Comparison of ENCODE assay signal across 14 cellular contexts in genomic region chr3:133938770-133939495, GRCh38. TPM values are rescaled to one million over a fixed set of nuclear protein-coding genes. Genes with fewer than 3 reads are reported as not detected.
DNase-seq lines count a peak whose midpoint lies in the region; ATAC-seq and TF ChIP-seq lines count a peak whose summit lies in the region.
"Had no signal": no experiment of that assay in that cellular context is flagged by ENCODE, and none has a peak within 500 bp of the region (broad histone marks: within the 10 kb centered on the region; RNA-seq: fewer than 3 reads in every experiment).

No MANE protein-coding gene starts in this region.

- no peaks in the 10 kb centered on the region for H3K36me3 ChIP-seq in WERI-Rb-1
- H3K36me3 ChIP-seq in H7 (replicated peaks; ENCODE audit: control insufficient read depth, insufficient read depth, low read length), result no peaks in the 10 kb centered on the region
- H3K36me3 ChIP-seq: SJSA1 had no signal

- no peaks in the 10 kb centered on the region for H3K27me3 ChIP-seq in WERI-Rb-1 (ENCODE audit: insufficient read depth, low read depth, severe bottlenecking)
- H3K27me3 ChIP-seq in foreskin keratinocyte, result peaks cover 95% of the 10 kb centered on the region
- no peaks in the 10 kb centered on the region for H3K27me3 ChIP-seq in H7 (ENCODE audit: control insufficient read depth, insufficient read depth, low read length)
- H3K27me3 ChIP-seq: SJSA1 had no signal

- DNase-seq in activated CD8-positive, alpha-beta memory T cell treated with anti-CD3 and anti-CD28 coated beads, Interleukin-2, amount 50 U/mL, for 48 hours, result peak; percentile 30
- DNase-seq in activated CD8-positive, alpha-beta memory T cell treated with anti-CD3 and anti-CD28 coated beads, Interleukin-2, amount 50 U/mL, for 4 hours, result no peak
- no peak for DNase-seq in WERI-Rb-1
- DNase-seq in foreskin keratinocyte, result peak in 1 of 2 donors; percentile 50
- DNase-seq in NCI-H1930 (lab: John Stamatoyannopoulos, UW), result no peak
- no peak for DNase-seq in SKM-1 (lab: John Stamatoyannopoulos, UW; ENCODE audit: unreplicated experiment)
- DNase-seq in H7, result no peak
- DNase-seq: activated CD4-positive, alpha-beta T cell treated with anti-CD3 and anti-CD28 coated beads for 4 hours; activated naive CD4-positive, alpha-beta T cell; effector CD8-positive, alpha-beta T cell; NCI-H446 treated with DMSO at 0.1 percent for 48 hours; stimulated activated CD4-positive, alpha-beta T cell treated with anti-CD3 and anti-CD28 coated beads, Interleukin-12 subunit alpha, Interleukin-12 subunit beta, amount 100 ng/mL, for 4 hours had no signal

- ATAC-seq in foreskin keratinocyte, result peak; percentile 17

- H3K9me3 ChIP-seq in WERI-Rb-1 (ENCODE audit: severe bottlenecking), result no peaks in the 10 kb centered on the region
- H3K9me3 ChIP-seq: SJSA1 had no signal

- peak; percentile 45 for TF ChIP-seq CTCF in WERI-Rb-1 (IDR thresholded peaks at IDR 0.05; ENCODE audit: low read depth, low read length)
- TF ChIP-seq CTCF in foreskin keratinocyte (conservative IDR thresholded peaks at IDR 0.05), result peak; percentile 62

- peaks cover 4% of the 10 kb centered on the region for H3K4me1 ChIP-seq in foreskin keratinocyte

- H3K4me3 ChIP-seq in WERI-Rb-1 (ENCODE audit: low read depth, low read length) (no peak overlapping the region), H7 (ENCODE audit: insufficient read depth, low read depth, low read length) (no peak overlapping the region)
- H3K4me3 ChIP-seq: SJSA1 had no signal

- H3K27ac ChIP-seq in WERI-Rb-1, result no peak overlapping the region
- no peak overlapping the region for H3K27ac ChIP-seq in foreskin keratinocyte
- peak overlapping the region; percentile 69 for H3K27ac ChIP-seq in temporal lobe (ENCODE audit: low read depth, low read length)
- H3K27ac ChIP-seq: SJSA1 had no signal

RNA-seq across cellular contexts. Expression of gene RAB6B, which starts 43.3 kb away (rescaled TPM):
- total RNA-seq in foreskin keratinocyte (0.41 and 0.42 TPM in 2 replicates), temporal lobe (88.3 TPM)
- polyA plus RNA-seq in foreskin keratinocyte, result 0.88 and 1.7 TPM in 2 replicates
- 1.2 and 2.4 TPM in 2 replicates for total RNA-seq in H7 (2014; rRNA removed; shearing (Covaris generic))

Comparison
In these comparisons a context has a peak if more than half of its experiments do, and no peak if none do; other contexts are left out.
1. RNA of gene RAB6B, which starts 43.3 kb away (total RNA-seq): 88.3 TPM in temporal lobe (single experiment); 1.2 to 2.4 TPM in H7 and 0.41 to 0.42 TPM in foreskin keratinocyte; every median in the first group is over 10 times any median in the second.